16 cellular contexts compared by ENCODE assay signal in the genomic region with DNA sequence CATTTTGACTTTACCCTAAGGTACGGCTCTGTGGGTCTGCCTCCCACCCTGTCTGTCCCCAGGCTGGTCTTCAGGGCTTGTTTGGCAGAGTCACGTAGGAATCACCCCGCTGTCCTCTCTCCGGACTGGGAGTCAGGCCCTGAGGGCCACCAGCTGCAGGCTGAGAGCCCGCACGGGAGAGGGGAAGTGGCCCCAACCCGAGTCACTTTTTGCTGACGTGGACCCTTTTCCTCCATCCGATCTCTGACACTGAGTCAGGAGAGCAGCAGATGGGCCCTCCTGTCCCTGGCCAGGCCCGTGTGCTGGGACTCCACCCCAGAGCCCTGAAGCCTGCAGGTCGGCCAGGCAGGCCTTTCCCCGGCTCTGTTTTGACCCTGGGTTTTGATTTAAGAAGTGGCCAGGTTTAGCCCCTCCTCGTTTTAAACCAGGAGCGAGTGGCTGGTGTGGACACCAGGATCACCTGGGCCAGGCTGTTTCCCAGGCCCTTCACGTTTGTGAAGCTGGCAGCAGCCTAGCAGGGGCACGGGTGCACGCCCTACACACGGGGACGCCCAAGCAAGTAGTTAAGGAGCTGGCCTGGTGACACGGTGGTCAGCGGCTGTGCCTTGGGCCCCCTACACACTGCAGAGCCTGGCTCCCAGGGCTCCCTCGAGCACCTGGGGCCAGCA.
"Had no signal": no experiment of that assay in that cellular context is flagged by ENCODE, and none has a peak within 500 bp of the region (broad histone marks: within the 10 kb centered on the region; RNA-seq: fewer than 3 reads in every experiment).

No MANE protein-coding gene starts in this region.

- ATAC-seq: activated CD8-positive, alpha-beta T cell treated with anti-CD3 and anti-CD28 coated beads for 36 hours; activated T-helper 17 cell treated with anti-CD3 and anti-CD28 coated beads, Interleukin-2, amount 50 U/mL, for 72 hours; foreskin keratinocyte; natural killer cell treated with Interleukin-12 subunit alpha and Interleukin-12 subunit beta and Interleukin-15 and Interleukin-18, amount 100 ng/mL, for 72 hours; stimulated activated naive CD8-positive, alpha-beta T cell treated with anti-CD3 and anti-CD28 coated beads, Interleukin-15, Interleukin-2, amounts not matched to agents 100 U/mL and 50 U/mL, for 24 hours; T-cell had no signal

- DNase-seq: activated B cell treated with CpG ODN at 0.5 μM for 24 hours; activated CD4-positive, alpha-beta T cell treated with anti-CD3 and anti-CD28 coated beads for 4 hours; activated CD8-positive, alpha-beta T cell treated with anti-CD3 and anti-CD28 coated beads for 36 hours; activated naive CD4-positive, alpha-beta T cell; activated naive CD8-positive, alpha-beta T cell treated with anti-CD3 and anti-CD28 coated beads, Interleukin-2, amount 10 ng/mL, durations not matched to agents 7 days and 5 days; activated T-cell treated with anti-CD3 and anti-CD28 coated beads, Interleukin-2, amount 50 U/mL, for 1 hour; amygdala; endodermal cell; stimulated activated naive CD8-positive, alpha-beta T cell treated with anti-CD3 and anti-CD28 coated beads, Interleukin-15, Interleukin-2, amounts not matched to agents 100 U/mL and 50 U/mL, for 24 hours; T-cell; tibial artery; uterus had no signal

- H3K36me3 ChIP-seq: uterus had no signal

- H3K27me3 ChIP-seq: cardiac muscle cell, foreskin keratinocyte, tibial artery, uterus had no signal

- H3K9me3 ChIP-seq: tibial artery, uterus had no signal

- H3K4me1 ChIP-seq: foreskin keratinocyte, uterus had no signal

- H3K27ac ChIP-seq: cardiac muscle cell, foreskin keratinocyte, tibial artery, uterus had no signal

- H3K4me3 ChIP-seq: cardiac muscle cell, tibial artery, uterus had no signal
